In the genomic region with DNA sequence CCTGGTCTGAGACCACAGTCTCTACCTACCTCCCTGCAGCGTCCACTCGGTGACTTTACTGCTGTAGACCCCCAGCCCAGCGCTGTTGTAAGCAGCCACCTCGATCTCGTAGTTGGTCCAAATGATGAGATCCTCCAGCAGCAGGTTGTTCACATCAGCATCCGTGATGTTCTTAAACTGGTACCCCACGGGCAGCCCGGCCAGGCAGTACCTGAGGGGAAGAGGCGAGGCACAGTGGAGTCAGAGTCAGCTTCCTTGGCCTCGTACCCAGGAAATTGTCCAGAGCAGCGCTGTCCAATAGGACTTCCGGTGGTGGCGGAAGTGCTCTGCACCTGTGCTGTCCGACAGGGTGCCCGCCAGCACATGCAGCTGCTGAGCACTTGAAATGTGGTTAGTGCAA, we compare ENCODE assay signal across 26 cellular contexts.
"Had no signal": no experiment of that assay in that cellular context is flagged by ENCODE, and none has a peak within 500 bp of the region (broad histone marks: within the 10 kb centered on the region; RNA-seq: fewer than 3 reads in every experiment).

No MANE protein-coding gene starts in this region.

- H3K4me3 ChIP-seq: dorsolateral prefrontal cortex, gastrocnemius medialis, left lung, lung, prostate gland, right atrium auricular region, sigmoid colon, stomach, thyroid gland, vagina had no signal

- H3K9ac ChIP-seq: parathyroid adenoma had no signal

- DNase-seq: dorsolateral prefrontal cortex; effector CD4-positive, alpha-beta T cell; foreskin fibroblast; gastrocnemius medialis; head of caudate nucleus; natural killer cell; sigmoid colon; stimulated activated CD4-positive, alpha-beta T cell treated with anti-CD3 and anti-CD28 coated beads, Interleukin-15, amount 100 ng/mL, for 24 hours; stimulated activated CD4-positive, alpha-beta T cell treated with anti-CD3 and anti-CD28 coated beads, Interleukin-2, amount 100 ng/mL, for 48 hours; stimulated activated CD8-positive, alpha-beta memory T cell treated with anti-CD3 and anti-CD28 coated beads, Interleukin-4, amount 100 ng/mL, for 48 hours; stimulated activated naive CD4-positive, alpha-beta T cell; stomach; thyroid gland; trophoblast cell had no signal

- H3K27me3 ChIP-seq: dorsolateral prefrontal cortex, gastrocnemius medialis, left lung, right atrium auricular region, sigmoid colon, stomach, thyroid gland, vagina had no signal

- H3K27me3 Mint-ChIP-seq: memory B cell had no signal

- H3K9me3 ChIP-seq: gastrocnemius medialis, left lung, prostate gland, right atrium auricular region, sigmoid colon, stomach, thyroid gland, vagina had no signal

- ATAC-seq: esophagus mucosa, gastrocnemius medialis, left lung, natural killer cell had no signal

- H3K9me3 Mint-ChIP-seq: memory B cell, natural killer cell, neural crest cell had no signal

- H2AFZ ChIP-seq: parathyroid adenoma had no signal

- H3K4me3 Mint-ChIP-seq: memory B cell, natural killer cell, neural crest cell had no signal

- H3K36me3 ChIP-seq: gastrocnemius medialis, left lung, prostate gland, right atrium auricular region, sigmoid colon, stomach, thyroid gland, vagina had no signal

- H3K79me2 ChIP-seq: parathyroid adenoma had no signal

- H3K4me1 Mint-ChIP-seq: memory B cell, natural killer cell had no signal

- H3K27ac Mint-ChIP-seq: memory B cell, natural killer cell had no signal

- H3K27ac ChIP-seq: dorsolateral prefrontal cortex, epithelial cell of prostate, gastrocnemius medialis, left lung, parathyroid adenoma, prostate gland, right atrium auricular region, sigmoid colon, stomach, thyroid gland, vagina had no signal

- H3K36me3 Mint-ChIP-seq: natural killer cell had no signal

- H3K4me1 ChIP-seq: gastrocnemius medialis, left lung, parathyroid adenoma, prostate gland, sigmoid colon, stomach, thyroid gland, vagina had no signal

- FAIRE-seq: colon, keratinocyte had no signal
